Comparison of ENCODE assay signal across 8 cellular contexts in the genomic region with DNA sequence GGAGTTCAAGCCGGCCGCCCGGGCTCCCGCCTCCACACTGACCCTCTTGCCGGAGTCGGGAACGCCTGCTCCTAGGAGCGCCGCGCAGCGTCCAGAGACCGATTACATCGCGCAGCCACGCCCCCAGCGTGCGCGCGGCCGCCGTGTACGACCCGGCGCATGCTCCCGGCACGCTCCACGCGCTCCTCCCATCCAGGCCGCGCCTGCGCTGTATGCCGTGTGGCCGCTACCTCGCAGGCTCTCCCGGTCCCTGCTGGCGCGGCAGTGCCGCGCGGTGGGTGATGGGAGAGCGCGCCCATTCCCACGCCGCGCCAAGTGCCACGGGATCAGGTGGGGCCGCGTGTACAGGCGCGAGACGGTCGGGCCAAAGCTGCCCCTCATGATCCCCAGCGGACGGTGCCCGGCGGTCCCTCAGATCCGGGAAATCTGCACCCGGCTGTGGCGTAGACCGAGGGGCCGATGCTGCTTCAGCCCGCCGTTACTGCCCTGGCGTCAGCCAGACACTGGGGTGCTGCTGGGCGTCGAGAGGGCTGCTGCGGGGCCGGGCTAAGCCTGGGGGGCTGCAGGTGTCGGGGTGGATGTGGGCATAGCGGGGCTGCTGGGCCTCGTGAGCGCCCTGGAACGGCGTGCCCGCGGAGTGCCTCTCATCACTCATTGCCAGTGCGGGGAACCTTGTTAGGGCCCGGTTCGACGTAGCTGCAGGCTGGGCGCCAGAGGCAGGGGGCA. TPM values are rescaled to one million over a fixed set of nuclear protein-coding genes. Genes with fewer than 3 reads are reported as not detected.
A peak's percentile ranks its signal among the peaks of the same experiment; 100 is the strongest.
DNase-seq lines count a peak whose midpoint lies in the region; ATAC-seq and TF ChIP-seq lines count a peak whose summit lies in the region.

A gene with protein sequence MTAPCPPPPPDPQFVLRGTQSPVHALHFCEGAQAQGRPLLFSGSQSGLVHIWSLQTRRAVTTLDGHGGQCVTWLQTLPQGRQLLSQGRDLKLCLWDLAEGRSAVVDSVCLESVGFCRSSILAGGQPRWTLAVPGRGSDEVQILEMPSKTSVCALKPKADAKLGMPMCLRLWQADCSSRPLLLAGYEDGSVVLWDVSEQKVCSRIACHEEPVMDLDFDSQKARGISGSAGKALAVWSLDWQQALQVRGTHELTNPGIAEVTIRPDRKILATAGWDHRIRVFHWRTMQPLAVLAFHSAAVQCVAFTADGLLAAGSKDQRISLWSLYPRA (minus strand): TSS at position 97 of the 726 bp plus-strand sequence. CDS start 33,519 bp downstream, outside the sequence.
A gene with protein sequence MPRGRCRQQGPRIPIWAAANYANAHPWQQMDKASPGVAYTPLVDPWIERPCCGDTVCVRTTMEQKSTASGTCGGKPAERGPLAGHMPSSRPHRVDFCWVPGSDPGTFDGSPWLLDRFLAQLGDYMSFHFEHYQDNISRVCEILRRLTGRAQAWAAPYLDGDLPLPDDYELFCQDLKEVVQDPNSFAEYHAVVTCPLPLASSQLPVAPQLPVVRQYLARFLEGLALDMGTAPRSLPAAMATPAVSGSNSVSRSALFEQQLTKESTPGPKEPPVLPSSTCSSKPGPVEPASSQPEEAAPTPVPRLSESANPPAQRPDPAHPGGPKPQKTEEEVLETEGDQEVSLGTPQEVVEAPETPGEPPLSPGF (minus strand): TSS at position 97 of the 726 bp plus-strand sequence. CDS start 2,613 bp downstream, outside the sequence.

- POLR2A ChIA-PET in CD4-positive, alpha-beta T cell (lab: Charles Lee), result interaction anchor here (0.9 to 3.6 kb wide), 14 partner anchors 10 to 98 kb away, joined by 3 to 92 read pairs (median 7); a partner anchor contains a TSS

- TF ChIP-seq RAD21 in liver (IDR thresholded peaks at IDR 0.05), result peak; percentile 27 to 61

- TF ChIP-seq CTCF in CD4-positive, alpha-beta T cell (IDR thresholded peaks at IDR 0.05), result no peak
- TF ChIP-seq CTCF in liver (IDR thresholded peaks at IDR 0.05; ENCODE audit: low read depth, low read length, missing input control), result no peak

- no peaks in the 10 kb centered on the region for H3K9me3 Mint-ChIP-seq in CD4-positive, alpha-beta T cell

- H3K36me3 ChIP-seq in liver (ENCODE audit: control insufficient read depth in 4 of 4, insufficient read depth in 3 of 4, low read depth in 1 of 4, low read length in 3 of 4), result peaks cover 0 to 13% (median 9%) of the 10 kb centered on the region in 4 donors

- under 1% methylated on average over 81 of the region's 81 CpGs for whole genome bisulfite sequencing in liver

- H3K4me3 Mint-ChIP-seq in CD4-positive, alpha-beta T cell, result peak within 1 kb of the TSS; percentile 95

- no peaks in the 10 kb centered on the region for H3K27me3 ChIP-seq in CD4-positive, alpha-beta T cell (ENCODE audit: control insufficient read depth, insufficient read depth, low read length)
- H3K27me3 ChIP-seq in liver (ENCODE audit: control insufficient read depth in 4 of 4, insufficient read depth in 4 of 4, low read length in 3 of 4), result no peaks in the 10 kb centered on the region

- H3K4me1 ChIP-seq in liver (ENCODE audit: control insufficient read depth in 4 of 4, insufficient read depth in 4 of 4, low read length in 3 of 4), result peaks cover 10 to 27% (median 24%) of the 10 kb centered on the region in 4 donors

- no peaks in the 10 kb centered on the region for H3K27me3 Mint-ChIP-seq in CD4-positive, alpha-beta T cell

- H3K4me1 Mint-ChIP-seq in CD4-positive, alpha-beta T cell (ENCODE audit: low read depth), result peaks cover 71% of the 10 kb centered on the region

- H3K36me3 Mint-ChIP-seq in CD4-positive, alpha-beta T cell (ENCODE audit: low read depth), result peaks cover 57% of the 10 kb centered on the region

- H3K27ac Mint-ChIP-seq in CD4-positive, alpha-beta T cell, result peak within 1 kb of the TSS; percentile 96

- no peaks in the 10 kb centered on the region for H3K9me3 ChIP-seq in CD4-positive, alpha-beta T cell (ENCODE audit: control insufficient read depth, low read length)
- no peaks in the 10 kb centered on the region for H3K9me3 ChIP-seq in liver (ENCODE audit: control insufficient read depth in 4 of 4, low read length in 3 of 4)

- peak within 1 kb of the TSS; percentile 90 for H3K27ac ChIP-seq in CD4-positive, alpha-beta T cell (ENCODE audit: low read depth, low read length)
- peak within 1 kb of the TSS; percentile 91 to 95 for H3K27ac ChIP-seq in liver (ENCODE audit: low read depth in 1 of 2, low read length in 2 of 2)

- intact Hi-C loops in CD4-positive, alpha-beta T cell (cut with DNase I, micrococcal nuclease), result loop anchor here (1.0 to 10.0 kb wide), 5 partner anchors 32 to 560 kb away; a partner anchor contains a TSS

- peak; percentile 92 to 97 (median 95) for DNase-seq in CD4-positive, alpha-beta T cell
- peak; percentile 69 for DNase-seq in NCI-H748 treated with DMSO at 0.1 percent for 48 hours (lab: John Stamatoyannopoulos, UW)
- peak; percentile 92 to 94 for DNase-seq in activated CD4-positive, alpha-beta T cell treated with anti-CD3 and anti-CD28 coated beads, Interleukin-2, amount 50 U/mL, for 4 hours
- peak; percentile 98 for DNase-seq in dermis blood vessel endothelial cell
- DNase-seq in stimulated activated CD4-positive, alpha-beta T cell treated with anti-CD3 and anti-CD28 coated beads, Interleukin-4, amount 100 ng/mL, for 1 hour, result peak; percentile 97

- H3K4me3 ChIP-seq in liver (ENCODE audit: low read depth in 1 of 3, low read length in 3 of 3), result peak within 1 kb of the TSS; percentile 71 to 91 (median 78)

- CTCF ChIA-PET in CD4-positive, alpha-beta T cell (lab: Charles Lee), result interaction anchor here (0.8 to 2.7 kb wide), 6 partner anchors 32 to 124 kb away, joined by 3 to 13 read pairs (median 4); no protein-coding TSS in a partner anchor

- peak; percentile 89 for ATAC-seq in CD4-positive, alpha-beta T cell (ENCODE audit: poor library complexity)
- ATAC-seq in GM19397 (IDR thresholded peaks at IDR 0.05; ENCODE audit: unreplicated experiment) (peak; percentile 82), HG03565 (IDR thresholded peaks at IDR 0.05; ENCODE audit: unreplicated experiment) (peak; percentile 87)

- H3K9ac ChIP-seq in liver (ENCODE audit: low read depth in 1 of 2, low read length in 2 of 2), result peak within 1 kb of the TSS; percentile 51 to 73

TF ChIP-seq in liver, 16 proteins besides CTCF, POLR2A, EP300 and RAD21:
- TF ChIP-seq, protein P1, sequence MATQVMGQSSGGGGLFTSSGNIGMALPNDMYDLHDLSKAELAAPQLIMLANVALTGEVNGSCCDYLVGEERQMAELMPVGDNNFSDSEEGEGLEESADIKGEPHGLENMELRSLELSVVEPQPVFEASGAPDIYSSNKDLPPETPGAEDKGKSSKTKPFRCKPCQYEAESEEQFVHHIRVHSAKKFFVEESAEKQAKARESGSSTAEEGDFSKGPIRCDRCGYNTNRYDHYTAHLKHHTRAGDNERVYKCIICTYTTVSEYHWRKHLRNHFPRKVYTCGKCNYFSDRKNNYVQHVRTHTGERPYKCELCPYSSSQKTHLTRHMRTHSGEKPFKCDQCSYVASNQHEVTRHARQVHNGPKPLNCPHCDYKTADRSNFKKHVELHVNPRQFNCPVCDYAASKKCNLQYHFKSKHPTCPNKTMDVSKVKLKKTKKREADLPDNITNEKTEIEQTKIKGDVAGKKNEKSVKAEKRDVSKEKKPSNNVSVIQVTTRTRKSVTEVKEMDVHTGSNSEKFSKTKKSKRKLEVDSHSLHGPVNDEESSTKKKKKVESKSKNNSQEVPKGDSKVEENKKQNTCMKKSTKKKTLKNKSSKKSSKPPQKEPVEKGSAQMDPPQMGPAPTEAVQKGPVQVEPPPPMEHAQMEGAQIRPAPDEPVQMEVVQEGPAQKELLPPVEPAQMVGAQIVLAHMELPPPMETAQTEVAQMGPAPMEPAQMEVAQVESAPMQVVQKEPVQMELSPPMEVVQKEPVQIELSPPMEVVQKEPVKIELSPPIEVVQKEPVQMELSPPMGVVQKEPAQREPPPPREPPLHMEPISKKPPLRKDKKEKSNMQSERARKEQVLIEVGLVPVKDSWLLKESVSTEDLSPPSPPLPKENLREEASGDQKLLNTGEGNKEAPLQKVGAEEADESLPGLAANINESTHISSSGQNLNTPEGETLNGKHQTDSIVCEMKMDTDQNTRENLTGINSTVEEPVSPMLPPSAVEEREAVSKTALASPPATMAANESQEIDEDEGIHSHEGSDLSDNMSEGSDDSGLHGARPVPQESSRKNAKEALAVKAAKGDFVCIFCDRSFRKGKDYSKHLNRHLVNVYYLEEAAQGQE (IDR thresholded peaks at IDR 0.05), result peak; percentile 20
- TF ChIP-seq HNF4A (conservative IDR thresholded peaks at IDR 0.05) (peak in 1 of 2 donors; percentile 29), GABPA (IDR thresholded peaks at IDR 0.05 in 1 of 2, conservative IDR thresholded peaks at IDR 0.05 in 1 of 2) (no peak), TAF1 (conservative IDR thresholded peaks at IDR 0.05) (peak; percentile 52), YY1 (IDR thresholded peaks at IDR 0.05) (peak; percentile 51), HNF4G (IDR thresholded peaks at IDR 0.05) (no peak), SP1 (IDR thresholded peaks at IDR 0.05) (peak; percentile 51), RXRA (IDR thresholded peaks at IDR 0.05) (no peak)
- TF ChIP-seq, protein P2, sequence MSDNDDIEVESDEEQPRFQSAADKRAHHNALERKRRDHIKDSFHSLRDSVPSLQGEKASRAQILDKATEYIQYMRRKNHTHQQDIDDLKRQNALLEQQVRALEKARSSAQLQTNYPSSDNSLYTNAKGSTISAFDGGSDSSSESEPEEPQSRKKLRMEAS (IDR thresholded peaks at IDR 0.05), result no peak

RNA-seq across cellular contexts. Expression of the first gene that starts in this region (rescaled TPM):
- total RNA-seq in CD4-positive, alpha-beta T cell, result 1 to 10 TPM; 3.0 to 6.5 TPM
- 7.3 and 12.4 TPM in 2 replicates for total RNA-seq in dermis blood vessel endothelial cell
- 1 to 10 TPM; 1.5 to 1.9 TPM for total RNA-seq in liver
- 1 to 10 TPM; 2.0 to 3.6 TPM for polyA plus RNA-seq in liver

RNA-seq across cellular contexts. Expression of the second gene that starts in this region (rescaled TPM):
- 10 to 100 TPM; 24.7 TPM for total RNA-seq in CD4-positive, alpha-beta T cell
- total RNA-seq in dermis blood vessel endothelial cell, result 28.1 and 30.7 TPM in 2 replicates
- 1 to 10 TPM; 6.7 to 8.0 TPM for total RNA-seq in liver
- 1 to 10 TPM; 4.2 to 8.3 TPM for polyA plus RNA-seq in liver

Comparison
In these comparisons a context has a peak if more than half of its experiments do, and no peak if none do; other contexts are left out.
1. Peak in every context shown above with its lines: DNase-seq, ATAC-seq, H3K4me3 ChIP-seq and H3K27ac ChIP-seq.